ENCODE assay signal across 8 cellular contexts in genomic region chr17:68234726-68235335, GRCh38. TPM values are rescaled to one million over a fixed set of nuclear protein-coding genes. Genes with fewer than 3 reads are reported as not detected.
DNase-seq lines count a peak whose midpoint lies in the region; ATAC-seq, FAIRE-seq and TF ChIP-seq lines count a peak whose summit lies in the region.
"Not testable (repeated sequence)": the region's sequence is repeated elsewhere in the genome, so short reads cannot be mapped to it uniquely, and the experiment has no call there.

No MANE protein-coding gene starts in this region.

- intact Hi-C loops in activated T-helper 2 cell treated with anti-CD3 and anti-CD28 coated beads, Interferon-gamma antibody, Interleukin-2, Interleukin-4, amounts not matched to agents 10 μg/mL and 5 μg/mL and 100 μg/mL, durations not matched to agents 14 hours and 24 hours and 36 hours (cut with micrococcal nuclease): not testable (repeated sequence)

- H3K4me3 ChIP-seq in Peyer's patch; duodenal mucosa (ENCODE audit: low read depth in 1 of 2, low read length in 2 of 2); keratinocyte (ENCODE audit: control insufficient read depth in 2 of 3, extremely low read depth in 1 of 3, insufficient read depth in 2 of 3, low read depth in 1 of 3, low read length in 3 of 3); retinal pigment epithelial cell (ENCODE audit: low read length): not testable (repeated sequence)

- not testable (repeated sequence) for H3K9ac ChIP-seq in duodenal mucosa (ENCODE audit: low read depth in 1 of 2, low read length in 2 of 2); keratinocyte (ENCODE audit: control insufficient read depth, extremely low read depth, insufficient read depth, low read length)

- not testable (repeated sequence) for H2AFZ ChIP-seq in keratinocyte (ENCODE audit: control insufficient read depth, low read length)

- not testable (repeated sequence) for H3K27me3 ChIP-seq in Peyer's patch; duodenal mucosa (ENCODE audit: control insufficient read depth in 1 of 2, insufficient read depth in 2 of 2, low read length in 2 of 2); keratinocyte (ENCODE audit: control insufficient read depth, extremely low read depth, insufficient read depth, low read length)

- H3K79me2 ChIP-seq in keratinocyte (ENCODE audit: control insufficient read depth, insufficient read depth, low read length): not testable (repeated sequence)

- peak; percentile 42 for ATAC-seq in GM19395 (IDR thresholded peaks at IDR 0.05; ENCODE audit: unreplicated experiment)
- ATAC-seq in HG03378 (IDR thresholded peaks at IDR 0.05; ENCODE audit: unreplicated experiment): peak; percentile 45

- H3K4me3 Mint-ChIP-seq in activated T-helper 2 cell treated with anti-CD3 and anti-CD28 coated beads, Interferon-gamma antibody, Interleukin-2, Interleukin-4, amounts not matched to agents 10 μg/mL and 5 μg/mL and 100 μg/mL, durations not matched to agents 14 hours and 24 hours and 36 hours (ENCODE audit: low read depth): peak overlapping the region; percentile 17

- DNase-seq in AG20443 (ENCODE audit: low spot score) (peak; percentile 71), Peyer's patch (peak in 2 of 3 donors; percentile 59 to 77), retinal pigment epithelial cell (ENCODE audit: low read depth) (peak; percentile 95)
- not testable (repeated sequence) for DNase-seq in activated T-helper 2 cell treated with anti-CD3 and anti-CD28 coated beads, Interferon-gamma antibody, Interleukin-2, Interleukin-4, amounts not matched to agents 10 μg/mL and 5 μg/mL and 100 μg/mL, durations not matched to agents 14 hours and 24 hours and 36 hours (ENCODE audit: low spot score); keratinocyte (ENCODE audit: low read depth, low spot score)

- H4K20me1 ChIP-seq in keratinocyte (ENCODE audit: control insufficient read depth, extremely low read depth, insufficient read depth, low read length): not testable (repeated sequence)

- H3K27ac ChIP-seq in Peyer's patch: peak overlapping the region; percentile 71 to 80 (median 74)
- H3K27ac ChIP-seq in duodenal mucosa (ENCODE audit: low read depth, low read length): peak overlapping the region; percentile 23
- not testable (repeated sequence) for H3K27ac ChIP-seq in keratinocyte (ENCODE audit: control insufficient read depth, insufficient read depth, low read length)

- H3K36me3 ChIP-seq in Peyer's patch; duodenal mucosa (ENCODE audit: control insufficient read depth in 1 of 2, insufficient read depth in 2 of 2, low read length in 2 of 2); keratinocyte (ENCODE audit: control insufficient read depth in 2 of 2, extremely low read depth in 1 of 2, insufficient read depth in 2 of 2, low read length in 2 of 2): not testable (repeated sequence)

- H3K27me3 Mint-ChIP-seq in activated T-helper 2 cell treated with anti-CD3 and anti-CD28 coated beads, Interferon-gamma antibody, Interleukin-2, Interleukin-4, amounts not matched to agents 10 μg/mL and 5 μg/mL and 100 μg/mL, durations not matched to agents 14 hours and 24 hours and 36 hours (ENCODE audit: low read depth): not testable (repeated sequence)

- peaks cover 54% of the 10 kb centered on the region for H3K4me1 Mint-ChIP-seq in activated T-helper 2 cell treated with anti-CD3 and anti-CD28 coated beads, Interferon-gamma antibody, Interleukin-2, Interleukin-4, amounts not matched to agents 10 μg/mL and 5 μg/mL and 100 μg/mL, durations not matched to agents 14 hours and 24 hours and 36 hours (ENCODE audit: low read depth)

- peaks cover 14% of the 10 kb centered on the region for H3K36me3 Mint-ChIP-seq in activated T-helper 2 cell treated with anti-CD3 and anti-CD28 coated beads, Interferon-gamma antibody, Interleukin-2, Interleukin-4, amounts not matched to agents 10 μg/mL and 5 μg/mL and 100 μg/mL, durations not matched to agents 14 hours and 24 hours and 36 hours (ENCODE audit: low read depth)

- TF ChIP-seq CTCF in Peyer's patch (IDR thresholded peaks at IDR 0.05); keratinocyte (optimal IDR thresholded peaks at IDR 0.05 in 1 of 3, IDR thresholded peaks at IDR 0.05 in 1 of 3, conservative IDR thresholded peaks at IDR 0.05 in 1 of 3; ENCODE audit: extremely low read depth in 1 of 3, insufficient read depth in 2 of 3, low read length in 3 of 3); retinal pigment epithelial cell (conservative IDR thresholded peaks at IDR 0.05; ENCODE audit: low read depth, low read length): not testable (repeated sequence)

- H3K4me1 ChIP-seq in Peyer's patch; keratinocyte (ENCODE audit: control insufficient read depth, extremely low read depth, insufficient read depth, low read length): not testable (repeated sequence)
- H3K4me1 ChIP-seq in duodenal mucosa (ENCODE audit: control insufficient read depth in 1 of 2, insufficient read depth in 2 of 2, low read length in 2 of 2): peaks cover 6 to 12% of the 10 kb centered on the region in 2 donors

- H3K9me3 Mint-ChIP-seq in activated T-helper 2 cell treated with anti-CD3 and anti-CD28 coated beads, Interferon-gamma antibody, Interleukin-2, Interleukin-4, amounts not matched to agents 10 μg/mL and 5 μg/mL and 100 μg/mL, durations not matched to agents 14 hours and 24 hours and 36 hours: not testable (repeated sequence)

- not testable (repeated sequence) for H3K9me1 ChIP-seq in keratinocyte (ENCODE audit: control insufficient read depth, extremely low read depth, insufficient read depth, low read length)

- peak; percentile 26 for FAIRE-seq in keratinocyte (lab: Jason Lieb, UNC)

- H3K4me2 ChIP-seq in keratinocyte (ENCODE audit: control insufficient read depth, extremely low read depth, insufficient read depth, low read depth, low read length): not testable (repeated sequence)

- H3K27ac Mint-ChIP-seq in activated T-helper 2 cell treated with anti-CD3 and anti-CD28 coated beads, Interferon-gamma antibody, Interleukin-2, Interleukin-4, amounts not matched to agents 10 μg/mL and 5 μg/mL and 100 μg/mL, durations not matched to agents 14 hours and 24 hours and 36 hours: peak overlapping the region; percentile 80

- not testable (repeated sequence) for TF ChIP-seq POLR2A in Peyer's patch (IDR thresholded peaks at IDR 0.05)

- dilution Hi-C loops in keratinocyte (cut with MboI; ENCODE audit: extremely low pct_ligation_motif_present, low sequenced_read_pairs): not testable (repeated sequence)

- H3K9me3 ChIP-seq in Peyer's patch; duodenal mucosa (ENCODE audit: control insufficient read depth in 1 of 2, low read length in 2 of 2); keratinocyte (ENCODE audit: control insufficient read depth, low read depth, low read length): not testable (repeated sequence)

RNA-seq across cellular contexts. Expression of gene AMZ2, which starts 13.0 kb away (rescaled TPM):
- total RNA-seq in Peyer's patch: 10 to 100 TPM; 18.0 to 38.8 (median 31.2) TPM
- total RNA-seq in activated T-helper 2 cell treated with anti-CD3 and anti-CD28 coated beads, Interferon-gamma antibody, Interleukin-2, Interleukin-4, amounts not matched to agents 10 μg/mL and 5 μg/mL and 100 μg/mL, durations not matched to agents 14 hours and 24 hours and 36 hours: 85.9 and 111 TPM in 2 replicates
- polyA plus RNA-seq in keratinocyte: 80.8 to 123 TPM (median 89.6 TPM) in 3 replicates
- polyA plus RNA-seq in keratinocyte (2011; ENCODE audit: low read depth): 79.7 TPM
- 96.7 and 162 TPM in 2 replicates for polyA plus RNA-seq in keratinocyte (2011; cell fraction: cytosol; rRNA removed)
- polyA plus RNA-seq in keratinocyte (2011; cell fraction: nucleus; rRNA removed): 53.4 and 62.0 TPM in 2 replicates
- polyA plus RNA-seq in keratinocyte (2012; ENCODE audit: low replicate concordance): 74.7 and 84.3 TPM in 2 replicates
- polyA minus RNA-seq in keratinocyte: 34.4 to 61.8 TPM (median 48.0 TPM) in 3 replicates
- polyA minus RNA-seq in keratinocyte (2011; cell fraction: cytosol; rRNA and poly(A)+ RNA removed): 38.8 TPM
- 8.9 and 14.4 TPM in 2 replicates for polyA minus RNA-seq in keratinocyte (2011; cell fraction: nucleus; rRNA and poly(A)+ RNA removed)

RNA-seq across cellular contexts. Expression of gene SLC16A6, which starts 56.1 kb away (rescaled TPM):
- total RNA-seq in Peyer's patch: 1 to 10 TPM in 2 of 4 donors, not detected in 2; 1.1 to 1.7 TPM
- 3.1 and 3.4 TPM in 2 replicates for total RNA-seq in activated T-helper 2 cell treated with anti-CD3 and anti-CD28 coated beads, Interferon-gamma antibody, Interleukin-2, Interleukin-4, amounts not matched to agents 10 μg/mL and 5 μg/mL and 100 μg/mL, durations not matched to agents 14 hours and 24 hours and 36 hours
- polyA plus RNA-seq in keratinocyte: 0.03 to 0.42 TPM (median 0.14 TPM) in 3 replicates
- polyA plus RNA-seq in keratinocyte (2011; ENCODE audit: low read depth): 0.12 TPM
- 0.16 and 0.26 TPM in 2 replicates for polyA plus RNA-seq in keratinocyte (2011; cell fraction: cytosol; rRNA removed)
- 0.19 and 0.24 TPM in 2 replicates for polyA plus RNA-seq in keratinocyte (2011; cell fraction: nucleus; rRNA removed)
- polyA plus RNA-seq in keratinocyte (2012; ENCODE audit: low replicate concordance): 0.27 TPM in 1 of 2 replicates, not detected in the other
- 0.76 TPM in 1 of 3 replicates, not detected in the others for polyA minus RNA-seq in keratinocyte
- 2.1 TPM for polyA minus RNA-seq in keratinocyte (2011; cell fraction: cytosol; rRNA and poly(A)+ RNA removed)
- polyA minus RNA-seq in keratinocyte (2011; cell fraction: nucleus; rRNA and poly(A)+ RNA removed): 0.32 and 0.93 TPM in 2 replicates

RNA-seq across cellular contexts. Expression of gene ARSG, which starts 56.5 kb away (rescaled TPM):
- 10 to 100 TPM in 1 of 4 donors, 1 to 10 TPM in 2, under 1 TPM in 1; 0.70 to 29.7 (median 2.0) TPM for total RNA-seq in Peyer's patch
- total RNA-seq in activated T-helper 2 cell treated with anti-CD3 and anti-CD28 coated beads, Interferon-gamma antibody, Interleukin-2, Interleukin-4, amounts not matched to agents 10 μg/mL and 5 μg/mL and 100 μg/mL, durations not matched to agents 14 hours and 24 hours and 36 hours: 7.3 and 9.6 TPM in 2 replicates
- polyA plus RNA-seq in keratinocyte: 0.41 to 0.51 TPM (median 0.45 TPM) in 3 replicates
- polyA plus RNA-seq in keratinocyte (2011; ENCODE audit: low read depth): 0.34 TPM
- 0.38 and 0.81 TPM in 2 replicates for polyA plus RNA-seq in keratinocyte (2011; cell fraction: cytosol; rRNA removed)
- 0.61 and 1.5 TPM in 2 replicates for polyA plus RNA-seq in keratinocyte (2011; cell fraction: nucleus; rRNA removed)
- polyA plus RNA-seq in keratinocyte (2012; ENCODE audit: low replicate concordance): 0.73 and 0.86 TPM in 2 replicates
- polyA minus RNA-seq in keratinocyte: 1.8 to 2.2 TPM in 2 of 3 replicates, not detected in the other
- 1.9 TPM for polyA minus RNA-seq in keratinocyte (2011; cell fraction: cytosol; rRNA and poly(A)+ RNA removed)
- polyA minus RNA-seq in keratinocyte (2011; cell fraction: nucleus; rRNA and poly(A)+ RNA removed): 0.39 and 1.2 TPM in 2 replicates
